28 cellular contexts compared by ENCODE assay signal in genomic region chr10:76743169-76743568, GRCh38.
"Had no signal": no experiment of that assay in that cellular context is flagged by ENCODE, and none has a peak within 500 bp of the region (broad histone marks: within the 10 kb centered on the region; RNA-seq: fewer than 3 reads in every experiment).

No MANE protein-coding gene starts in this region.

- H3K4me3 Mint-ChIP-seq: dendritic cell treated with granulocyte-macrophage colony-stimulating factor and Interleukin-4, amounts not matched to agents 40 ng/mL and 50 ng/mL, for 4 days; endodermal cell; memory B cell; naive B cell; nephron; neural progenitor cell; stimulated activated naive CD8-positive, alpha-beta T cell treated with anti-CD3 and anti-CD28 coated beads, Interleukin-15, amount 100 ng/mL, for 72 hours; type B pancreatic cell had no signal

- H3K9me3 ChIP-seq: gastrocnemius medialis, lower lobe of right lung, right lobe of liver, thyroid gland had no signal

- FAIRE-seq: colon, keratinocyte had no signal

- H3K4me1 ChIP-seq: gastrocnemius medialis, lower lobe of right lung, parathyroid adenoma, right lobe of liver, thyroid gland had no signal

- DNase-seq: effector CD8-positive, alpha-beta T cell; endodermal cell; foreskin fibroblast; gastrocnemius medialis; head of caudate nucleus; left ventricle myocardium superior; lower lobe of right lung; naive B cell; right lobe of liver; stimulated activated CD4-positive, alpha-beta T cell treated with anti-CD3 and anti-CD28 coated beads, Interleukin-12 subunit alpha, Interleukin-12 subunit beta, amount 100 ng/mL, for 4 hours; stimulated activated CD4-positive, alpha-beta T cell treated with anti-CD3 and anti-CD28 coated beads, Interleukin-1b, Interleukin-23, amount 100 ng/mL, for 48 hours; stimulated activated CD4-positive, alpha-beta T cell treated with anti-CD3 and anti-CD28 coated beads, Interleukin-4, amount 100 ng/mL, for 1 hour; stimulated activated CD8-positive, alpha-beta memory T cell treated with anti-CD3 and anti-CD28 coated beads, Interleukin-4, amount 100 ng/mL, for 48 hours; stimulated activated naive CD4-positive, alpha-beta T cell; stimulated activated naive CD8-positive, alpha-beta T cell treated with anti-CD3 and anti-CD28 coated beads, Interleukin-15, amount 100 ng/mL, for 72 hours; thyroid gland had no signal

- H3K27ac Mint-ChIP-seq: dendritic cell treated with granulocyte-macrophage colony-stimulating factor and Interleukin-4, amounts not matched to agents 40 ng/mL and 50 ng/mL, for 4 days; endodermal cell; memory B cell; naive B cell; nephron; neural progenitor cell; progenitor cell of endocrine pancreas; stimulated activated naive CD8-positive, alpha-beta T cell treated with anti-CD3 and anti-CD28 coated beads, Interleukin-15, amount 100 ng/mL, for 72 hours; type B pancreatic cell had no signal

- H3K4me3 ChIP-seq: gastrocnemius medialis, lower lobe of right lung, neural progenitor cell, right lobe of liver, smooth muscle cell, thyroid gland had no signal

- H3K27ac ChIP-seq: epithelial cell of prostate, gastrocnemius medialis, lower lobe of right lung, neural progenitor cell, parathyroid adenoma, right lobe of liver, thyroid gland had no signal

- H3K36me3 ChIP-seq: gastrocnemius medialis, lower lobe of right lung, neural progenitor cell, right lobe of liver, thyroid gland had no signal

- H3K4me1 Mint-ChIP-seq: endodermal cell; memory B cell; naive B cell; nephron; neural progenitor cell; stimulated activated naive CD8-positive, alpha-beta T cell treated with anti-CD3 and anti-CD28 coated beads, Interleukin-15, amount 100 ng/mL, for 72 hours had no signal

- H3K36me3 Mint-ChIP-seq: memory B cell, naive B cell, neural progenitor cell, type B pancreatic cell had no signal

- H3K9me3 Mint-ChIP-seq: dendritic cell treated with granulocyte-macrophage colony-stimulating factor and Interleukin-4, amounts not matched to agents 40 ng/mL and 50 ng/mL, for 4 days; endodermal cell; memory B cell; naive B cell; nephron; stimulated activated naive CD8-positive, alpha-beta T cell treated with anti-CD3 and anti-CD28 coated beads, Interleukin-15, amount 100 ng/mL, for 72 hours; type B pancreatic cell had no signal

- H3K27me3 Mint-ChIP-seq: dendritic cell treated with granulocyte-macrophage colony-stimulating factor and Interleukin-4, amounts not matched to agents 40 ng/mL and 50 ng/mL, for 4 days; memory B cell; naive B cell; progenitor cell of endocrine pancreas; stimulated activated naive CD8-positive, alpha-beta T cell treated with anti-CD3 and anti-CD28 coated beads, Interleukin-15, amount 100 ng/mL, for 72 hours had no signal

- ATAC-seq: esophagus mucosa; gastrocnemius medialis; left ventricle myocardium superior; lower lobe of right lung; right lobe of liver; stimulated activated naive CD8-positive, alpha-beta T cell treated with anti-CD3 and anti-CD28 coated beads, Interleukin-15, amount 100 ng/mL, for 72 hours had no signal

- H3K27me3 ChIP-seq: gastrocnemius medialis, neural progenitor cell, right lobe of liver, thyroid gland had no signal
